8 cellular contexts compared by ENCODE assay signal in genomic region chr9:96441798-96442445, GRCh38. TPM values are rescaled to one million over a fixed set of nuclear protein-coding genes. Genes with fewer than 3 reads are reported as not detected.
DNase-seq lines count a peak whose midpoint lies in the region; ATAC-seq and TF ChIP-seq lines count a peak whose summit lies in the region.

No MANE protein-coding gene starts in this region.

- WGBS in psoas muscle, 3 donors, result 64 to 79% (median 64%) methylated on average over 5 of the region's 5 CpGs

- H3K4me3 Mint-ChIP-seq in activated CD4-positive, alpha-beta T cell treated with anti-CD3 and anti-CD28 coated beads, Interleukin-2, amount 10 ng/mL, durations not matched to agents 24 days and 14 days, result no peak overlapping the region

- H3K4me1 Mint-ChIP-seq in activated CD4-positive, alpha-beta T cell treated with anti-CD3 and anti-CD28 coated beads, Interleukin-2, amount 10 ng/mL, durations not matched to agents 24 days and 14 days, result no peaks in the 10 kb centered on the region

- intact Hi-C loops in activated CD4-positive, alpha-beta T cell treated with anti-CD3 and anti-CD28 coated beads, Interleukin-2, amount 10 ng/mL, durations not matched to agents 24 days and 14 days (cut with micrococcal nuclease), result loop anchor here (1.0 to 10.0 kb wide), 2 partner anchors 209 to 413 kb away; partner anchors contain the start of gene ZNF782
- intact Hi-C loops in psoas muscle (cut with DNase I), result loop anchor here (2.0 kb wide), 2 partner anchors 225 to 227 kb away; no protein-coding TSS in a partner anchor

- H3K9me3 Mint-ChIP-seq in activated CD4-positive, alpha-beta T cell treated with anti-CD3 and anti-CD28 coated beads, Interleukin-2, amount 10 ng/mL, durations not matched to agents 24 days and 14 days, result no peaks in the 10 kb centered on the region

- DNase-seq in activated CD4-positive, alpha-beta T cell treated with anti-CD3 and anti-CD28 coated beads, Interleukin-2, amount 10 ng/mL, durations not matched to agents 24 days and 14 days, result peak; percentile 79
- DNase-seq in activated CD4-positive, alpha-beta T cell treated with anti-CD3 and anti-CD28 coated beads, Interleukin-2, amount 50 U/mL, for 4 hours, result no peak
- DNase-seq in NCI-H2029 treated with DMSO at 0.1 percent for 48 hours (lab: John Stamatoyannopoulos, UW), result peak; percentile 69
- peak; percentile 36 for DNase-seq in cerebellar cortex (ENCODE audit: low spot score)
- no peak for DNase-seq in psoas muscle
- no peak for DNase-seq in AG20443 (ENCODE audit: low spot score)
- no peak for DNase-seq in inferior parietal cortex (ENCODE audit: extremely low spot score)

- H3K4me1 ChIP-seq in psoas muscle, result no peaks in the 10 kb centered on the region

- H3K27ac Mint-ChIP-seq in activated CD4-positive, alpha-beta T cell treated with anti-CD3 and anti-CD28 coated beads, Interleukin-2, amount 10 ng/mL, durations not matched to agents 24 days and 14 days, result no peak overlapping the region

- no peak overlapping the region for H3K4me3 ChIP-seq in psoas muscle

- H3K9me3 ChIP-seq in psoas muscle, result no peaks in the 10 kb centered on the region

- H3K27me3 ChIP-seq in psoas muscle (ENCODE audit: insufficient read depth in 3 of 3, low read length in 2 of 3), result no peaks in the 10 kb centered on the region

- ATAC-seq in psoas muscle, result peak; percentile 68 to 92 (median 80)
- ATAC-seq in GM21723 (IDR thresholded peaks at IDR 0.05; ENCODE audit: unreplicated experiment), result no peak

- TF ChIP-seq CTCF in psoas muscle (IDR thresholded peaks at IDR 0.05), result peak; percentile 79

- no peaks in the 10 kb centered on the region for H3K36me3 Mint-ChIP-seq in activated CD4-positive, alpha-beta T cell treated with anti-CD3 and anti-CD28 coated beads, Interleukin-2, amount 10 ng/mL, durations not matched to agents 24 days and 14 days (ENCODE audit: low read depth)

- no peak overlapping the region for H3K27ac ChIP-seq in psoas muscle

- no peaks in the 10 kb centered on the region for H3K36me3 ChIP-seq in psoas muscle (ENCODE audit: insufficient read depth in 1 of 2, low read depth in 1 of 2)

- peaks cover 5% of the 10 kb centered on the region for H3K27me3 Mint-ChIP-seq in activated CD4-positive, alpha-beta T cell treated with anti-CD3 and anti-CD28 coated beads, Interleukin-2, amount 10 ng/mL, durations not matched to agents 24 days and 14 days

RNA-seq across cellular contexts. Expression of gene HABP4, which starts 8.0 kb away (rescaled TPM):
- 8.8 and 9.1 TPM in 2 replicates for total RNA-seq in activated CD4-positive, alpha-beta T cell treated with anti-CD3 and anti-CD28 coated beads, Interleukin-2, amount 10 ng/mL, durations not matched to agents 24 days and 14 days
- 10 to 100 TPM in 2 of 4 donors, 1 to 10 TPM in 2; 6.4 to 14.4 (median 10.0) TPM for total RNA-seq in psoas muscle
- polyA plus RNA-seq in psoas muscle, result 10 to 100 TPM in 1 of 3 donors, 1 to 10 TPM in 2; 8.7 to 13.6 (median 9.3) TPM

RNA-seq across cellular contexts. Expression of gene ZNF367, which starts 23.8 kb away (rescaled TPM):
- total RNA-seq in activated CD4-positive, alpha-beta T cell treated with anti-CD3 and anti-CD28 coated beads, Interleukin-2, amount 10 ng/mL, durations not matched to agents 24 days and 14 days, result 21.7 and 22.1 TPM in 2 replicates
- 1 to 10 TPM in 2 of 4 donors, under 1 TPM in 2; 0.69 to 1.9 (median 1.2) TPM for total RNA-seq in psoas muscle
- polyA plus RNA-seq in psoas muscle, result 1 to 10 TPM; 1.0 to 3.3 (median 1.7) TPM

RNA-seq across cellular contexts. Expression of gene SLC35D2, which starts 58.4 kb away (rescaled TPM):
- total RNA-seq in activated CD4-positive, alpha-beta T cell treated with anti-CD3 and anti-CD28 coated beads, Interleukin-2, amount 10 ng/mL, durations not matched to agents 24 days and 14 days, result 5.2 and 6.1 TPM in 2 replicates
- total RNA-seq in psoas muscle, result 1 to 10 TPM; 2.1 to 5.9 (median 3.1) TPM
- polyA plus RNA-seq in psoas muscle, result 1 to 10 TPM; 2.0 to 5.3 (median 2.3) TPM

Comparison
In these comparisons a context has a peak if more than half of its experiments do, and no peak if none do; other contexts are left out.
1. DNase-seq: peak in activated CD4-positive, alpha-beta T cell treated with anti-CD3 and anti-CD28 coated beads, Interleukin-2, amount 10 ng/mL, durations not matched to agents 24 days and 14 days (single experiment), NCI-H2029 treated with DMSO at 0.1 percent for 48 hours (single experiment) and cerebellar cortex (single experiment); none in activated CD4-positive, alpha-beta T cell treated with anti-CD3 and anti-CD28 coated beads, Interleukin-2, amount 50 U/mL, for 4 hours (0 of 2), psoas muscle (0 of 2), AG20443 (single experiment) and inferior parietal cortex (single experiment).